8 cellular contexts compared by ENCODE assay signal in genomic region chr1:228084325-228084724, GRCh38. TPM values are rescaled to one million over a fixed set of nuclear protein-coding genes. Genes with fewer than 3 reads are reported as not detected.
DNase-seq lines count a peak whose midpoint lies in the region; ATAC-seq and TF ChIP-seq lines count a peak whose summit lies in the region.

No MANE protein-coding gene starts in this region.

- H3K36me3 ChIP-seq in BE2C, result peaks cover 50% of the 10 kb centered on the region
- H3K36me3 ChIP-seq in brain microvascular endothelial cell (replicated peaks), result peaks cover 15% of the 10 kb centered on the region
- H3K36me3 ChIP-seq in lower lobe of right lung, result peaks cover 9% of the 10 kb centered on the region
- peaks cover 11% of the 10 kb centered on the region for H3K36me3 ChIP-seq in upper lobe of right lung

- in situ Hi-C loops in brain microvascular endothelial cell (cut with HindIII; ENCODE audit: low pct_ligation_motif_present, low sequenced_read_pairs), result no loop called here

- H3K27me3 ChIP-seq in BE2C (no peaks in the 10 kb centered on the region), brain microvascular endothelial cell (replicated peaks) (no peaks in the 10 kb centered on the region), lower lobe of right lung (ENCODE audit: low read depth) (no peaks in the 10 kb centered on the region), upper lobe of right lung (no peaks in the 10 kb centered on the region)

- H3K4me1 ChIP-seq in BE2C (peaks cover 6% of the 10 kb centered on the region), lower lobe of right lung (peaks cover 67% of the 10 kb centered on the region), upper lobe of right lung (peaks cover 67% of the 10 kb centered on the region)

- TF ChIP-seq CTCF in BE2C (IDR thresholded peaks at IDR 0.05; ENCODE audit: low read depth, low read length) (no peak), brain microvascular endothelial cell (IDR thresholded peaks at IDR 0.05; ENCODE audit: low read depth, low read length, missing control alignments) (no peak), lower lobe of right lung (IDR thresholded peaks at IDR 0.05) (no peak), upper lobe of right lung (IDR thresholded peaks at IDR 0.05) (no peak)

- ATAC-seq in lower lobe of right lung (peak in 1 of 2 donors; percentile 13), upper lobe of right lung (no peak), HG02759 (IDR thresholded peaks at IDR 0.05; ENCODE audit: unreplicated experiment) (no peak)

- H3K9me3 ChIP-seq in BE2C (no peaks in the 10 kb centered on the region), lower lobe of right lung (no peaks in the 10 kb centered on the region), upper lobe of right lung (no peaks in the 10 kb centered on the region)

- DNase-seq in BE2C, result no peak
- DNase-seq in M059J (ENCODE audit: low read depth), result peak; percentile 50
- peak; percentile 66 for DNase-seq in brain microvascular endothelial cell
- DNase-seq in lower lobe of right lung, result peak; percentile 20
- no peak for DNase-seq in upper lobe of right lung
- DNase-seq in NK-92 (lab: John Stamatoyannopoulos, UW; ENCODE audit: unreplicated experiment), result no peak
- DNase-seq in COLO668 (lab: John Stamatoyannopoulos, UW; ENCODE audit: unreplicated experiment), result no peak

- H3K4me3 ChIP-seq in BE2C (ENCODE audit: low read depth, low read length), result peak overlapping the region; percentile 92
- peak overlapping the region; percentile 99 for H3K4me3 ChIP-seq in brain microvascular endothelial cell (ENCODE audit: low read depth, low read length)
- peak overlapping the region; percentile 85 for H3K4me3 ChIP-seq in lower lobe of right lung
- peak overlapping the region; percentile 84 for H3K4me3 ChIP-seq in upper lobe of right lung

- H3K27ac ChIP-seq in brain microvascular endothelial cell (peak overlapping the region; percentile 100), lower lobe of right lung (peak overlapping the region; percentile 98), upper lobe of right lung (peak overlapping the region; percentile 99)

- intact Hi-C loops in lower lobe of right lung (cut with DNase I) (no loop called here), upper lobe of right lung (cut with DNase I) (no loop called here)

RNA-seq across cellular contexts. Expression of gene ARF1, which starts 1.8 kb away (rescaled TPM):
- polyA plus RNA-seq in BE2C (2012; ENCODE audit: insufficient read depth, insufficient read length, low read depth), result 1,294 TPM
- 205 and 280 TPM in 2 replicates for total RNA-seq in M059J (2014; rRNA removed; shearing (Covaris generic))
- 368 TPM for total RNA-seq in lower lobe of right lung
- total RNA-seq in upper lobe of right lung, result 397 TPM

RNA-seq across cellular contexts. Expression of gene C1orf35, which starts 18.8 kb away (rescaled TPM):
- 59.4 TPM for polyA plus RNA-seq in BE2C (2012; ENCODE audit: insufficient read depth, insufficient read length, low read depth)
- 9.3 and 19.0 TPM in 2 replicates for total RNA-seq in M059J (2014; rRNA removed; shearing (Covaris generic))
- 12.4 TPM for total RNA-seq in lower lobe of right lung
- total RNA-seq in upper lobe of right lung, result 12.5 TPM

RNA-seq across cellular contexts. Expression of gene MRPL55, which starts 24.8 kb away (rescaled TPM):
- polyA plus RNA-seq in BE2C (2012; ENCODE audit: insufficient read depth, insufficient read length, low read depth), result 502 TPM
- total RNA-seq in M059J (2014; rRNA removed; shearing (Covaris generic)), result 83.3 and 99.3 TPM in 2 replicates
- total RNA-seq in lower lobe of right lung (43.6 TPM), upper lobe of right lung (39.9 TPM)

RNA-seq across cellular contexts. Expression of gene GUK1, which starts 55.8 kb away (rescaled TPM):
- polyA plus RNA-seq in BE2C (2012; ENCODE audit: insufficient read depth, insufficient read length, low read depth), result 1,564 TPM
- total RNA-seq in M059J (2014; rRNA removed; shearing (Covaris generic)), result 227 and 347 TPM in 2 replicates
- total RNA-seq in lower lobe of right lung (192 TPM), upper lobe of right lung (203 TPM)

Comparison
In these comparisons a context has a peak if more than half of its experiments do, and no peak if none do; other contexts are left out.
1. DNase-seq: peak in M059J (single experiment), brain microvascular endothelial cell (single experiment) and lower lobe of right lung (single experiment); none in BE2C (single experiment), upper lobe of right lung (single experiment), NK-92 (single experiment) and COLO668 (single experiment).
2. Peak in every context shown above with its lines, with median percentiles within 50 percentile points of each other: H3K4me3 ChIP-seq and H3K27ac ChIP-seq.